Comparison of ENCODE assay signal across 8 cellular contexts in genomic region chr3:134485075-134485536, GRCh38. TPM values are rescaled to one million over a fixed set of nuclear protein-coding genes. Genes with fewer than 3 reads are reported as not detected.
DNase-seq lines count a peak whose midpoint lies in the region; ATAC-seq, FAIRE-seq and TF ChIP-seq lines count a peak whose summit lies in the region.

No MANE protein-coding gene starts in this region.

- H3K27me3 ChIP-seq in Peyer's patch (no peaks in the 10 kb centered on the region), mucosa of stomach (ENCODE audit: control insufficient read depth, insufficient read depth, low read length) (no peaks in the 10 kb centered on the region)

- H3K9me3 Mint-ChIP-seq in effector memory CD8-positive, alpha-beta T cell, result no peaks in the 10 kb centered on the region

- H3K27me3 Mint-ChIP-seq in effector memory CD8-positive, alpha-beta T cell, result no peaks in the 10 kb centered on the region

- peaks cover 0 to 20% (median 0%) of the 10 kb centered on the region in 3 donors for H3K36me3 ChIP-seq in Peyer's patch
- H3K36me3 ChIP-seq in mucosa of stomach (ENCODE audit: control insufficient read depth, insufficient read depth, low read length), result no peaks in the 10 kb centered on the region

- peak overlapping the region; percentile 98 for H3K4me3 Mint-ChIP-seq in effector memory CD8-positive, alpha-beta T cell

- peak overlapping the region; percentile 92 to 98 (median 96) for H3K27ac ChIP-seq in Peyer's patch

- no peaks in the 10 kb centered on the region for H3K9me3 ChIP-seq in Peyer's patch
- H3K9me3 ChIP-seq in mucosa of stomach (ENCODE audit: control insufficient read depth, low read length), result no peaks in the 10 kb centered on the region

- H3K27ac Mint-ChIP-seq in effector memory CD8-positive, alpha-beta T cell, result peak overlapping the region; percentile 98

- peaks cover 32 to 39% of the 10 kb centered on the region in 2 donors for H3K4me1 Mint-ChIP-seq in effector memory CD8-positive, alpha-beta T cell (ENCODE audit: low read depth in 2 of 2)

- in situ Hi-C loops in GM13976 (cut with MboI; ENCODE audit: low sequenced_read_pairs, unreplicated experiment), result no loop called here

- peak overlapping the region; percentile 98 for H3K9ac ChIP-seq in mucosa of stomach (ENCODE audit: low read length)

- FAIRE-seq in D721Med (lab: Jason Lieb, UNC), result no peak

- DNase-seq in AG09309 (ENCODE audit: low read depth) (no peak), GM13976 (ENCODE audit: low spot score) (peak; percentile 50), Peyer's patch (peak in 1 of 3 donors; percentile 69), D721Med (ENCODE audit: insufficient read length, low spot score) (no peak)
- peak in 1 of 3 experiments; percentile 22 for DNase-seq in effector memory CD8-positive, alpha-beta T cell

- ATAC-seq in HG03025 (IDR thresholded peaks at IDR 0.05; ENCODE audit: low FRiP score, unreplicated experiment) (peak; percentile 5), HG03139 (IDR thresholded peaks at IDR 0.05; ENCODE audit: unreplicated experiment) (no peak)
- no peak for ATAC-seq in effector memory CD8-positive, alpha-beta T cell (replicated peaks)

- no peak for TF ChIP-seq POLR2A in Peyer's patch (IDR thresholded peaks at IDR 0.05)

- H3K36me3 Mint-ChIP-seq in effector memory CD8-positive, alpha-beta T cell (ENCODE audit: insufficient read depth), result peaks cover 23% of the 10 kb centered on the region

- H3K4me1 ChIP-seq in Peyer's patch (peaks cover 0 to 25% (median 4%) of the 10 kb centered on the region in 4 donors), mucosa of stomach (ENCODE audit: control insufficient read depth, insufficient read depth, low read length) (peaks cover 18% of the 10 kb centered on the region)

- peak overlapping the region; percentile 76 for H3K4me3 ChIP-seq in AG09309 (ENCODE audit: control insufficient read depth, low read depth, low read length)
- H3K4me3 ChIP-seq in Peyer's patch, result peak overlapping the region; percentile 71 to 86 (median 74)
- H3K4me3 ChIP-seq in mucosa of stomach (ENCODE audit: low read length), result peak overlapping the region; percentile 85

- no peak for TF ChIP-seq CTCF in AG09309 (IDR thresholded peaks at IDR 0.05; ENCODE audit: control insufficient read depth, insufficient read depth, low read depth, low read length, missing control alignments)
- TF ChIP-seq CTCF in GM13976 (IDR thresholded peaks at IDR 0.05; ENCODE audit: borderline replicate concordance, control extremely low read depth, extremely low read depth, insufficient read depth, missing control alignments), result no peak
- TF ChIP-seq CTCF in Peyer's patch (IDR thresholded peaks at IDR 0.05), result no peak
- no peak for TF ChIP-seq CTCF in D721Med (IDR thresholded peaks at IDR 0.05; ENCODE audit: insufficient read depth, missing control alignments)

RNA-seq across cellular contexts. Expression of gene ANAPC13, which starts 0.7 kb away (rescaled TPM):
- total RNA-seq in Peyer's patch, result 10 to 100 TPM; 24.5 to 50.3 (median 39.9) TPM

RNA-seq across cellular contexts. Expression of gene CEP63, which starts 0.8 kb away (rescaled TPM):
- 10 to 100 TPM; 13.3 to 67.7 (median 19.6) TPM for total RNA-seq in Peyer's patch
